Comparison of ENCODE assay signal across 38 cellular contexts in the genomic region with DNA sequence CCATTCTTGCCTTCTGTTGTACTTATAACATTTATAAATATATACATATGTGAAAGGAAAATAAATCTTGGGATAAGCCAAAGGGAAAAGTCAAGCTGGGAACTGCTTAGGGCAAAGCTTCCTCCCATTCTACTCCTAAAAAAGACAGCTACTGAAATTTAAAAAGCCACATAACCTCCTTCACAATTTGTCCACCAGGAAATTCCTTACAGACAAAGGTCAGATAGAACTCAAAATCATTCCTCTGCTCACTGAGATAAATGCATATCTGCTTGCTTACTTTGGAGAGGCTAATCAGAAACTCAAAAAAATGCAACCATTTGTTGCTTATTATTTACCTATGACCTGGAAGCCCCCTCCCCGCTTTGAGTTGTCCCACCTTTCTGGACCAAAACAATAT.
"Had no signal": no experiment of that assay in that cellular context is flagged by ENCODE, and none has a peak within 500 bp of the region (broad histone marks: within the 10 kb centered on the region; RNA-seq: fewer than 3 reads in every experiment).

No MANE protein-coding gene starts in this region.

- H3K27ac ChIP-seq: adrenal gland, ascending aorta, body of pancreas, brain microvascular endothelial cell, breast epithelium, cardiac muscle cell had no signal

- H3K27me3 Mint-ChIP-seq: activated T-helper 17 cell treated with anti-CD3 and anti-CD28 coated beads, Interleukin-2, amount 50 U/mL, for 72 hours had no signal

- H3K4me3 Mint-ChIP-seq: activated naive CD4-positive, alpha-beta T cell treated with anti-CD3 and anti-CD28 coated beads for 36 hours; activated naive CD4-positive, alpha-beta T cell treated with anti-CD3 and anti-CD28 coated beads, Interleukin-2, amount 10 ng/mL, durations not matched to agents 7 days and 5 days; activated naive CD4-positive, alpha-beta T cell treated with anti-CD3 and anti-CD28 coated beads, Interleukin-2, amount 50 U/mL, for 24 hours; activated naive CD8-positive, alpha-beta T cell; activated naive CD8-positive, alpha-beta T cell treated with anti-CD3 and anti-CD28 coated beads for 36 hours; activated naive CD8-positive, alpha-beta T cell treated with anti-CD3 and anti-CD28 coated beads, Interleukin-2, amount 10 ng/mL, durations not matched to agents 7 days and 5 days; activated naive CD8-positive, alpha-beta T cell treated with anti-CD3 and anti-CD28 coated beads, Interleukin-2, amount 50 U/mL, for 24 hours; activated T-cell treated with anti-CD3 and anti-CD28 coated beads, Interleukin-2, amount 50 U/mL, for 24 hours; activated T-cell treated with anti-CD3 and anti-CD28 coated beads, Interleukin-2, amount 50 U/mL, for 4 hours; activated T-cell treated with anti-CD3 and anti-CD28 coated beads, Interleukin-2, amount 50 U/mL, for 72 hours; activated T-helper 1 cell treated with anti-CD3 and anti-CD28 coated beads, Interleukin-12 subunit alpha, Interleukin-12 subunit beta, Interleukin-2, Interleukin-4 antibody, amounts not matched to agents 30 ng/mL and 10 ng/mL and 1 ng/mL, durations not matched to agents 14 hours and 24 hours and 36 hours; activated T-helper 17 cell treated with anti-CD3 and anti-CD28 coated beads, Interleukin-2, amount 50 U/mL, for 72 hours; brain; central memory CD8-positive, alpha-beta T cell had no signal

- DNase-seq: activated effector memory CD4-positive, alpha-beta T cell treated with anti-CD3 and anti-CD28 coated beads, Interleukin-2, amount 50 U/mL, for 16 hours; activated effector memory CD4-positive, alpha-beta T cell treated with Interleukin-2 at 50 U/mL for 16 hours; activated gamma-delta T cell; activated gamma-delta T cell treated with Interleukin-2 at 50 U/mL for 16 hours; activated naive CD4-positive, alpha-beta T cell; activated naive CD4-positive, alpha-beta T cell treated with anti-CD3 and anti-CD28 coated beads for 36 hours; activated naive CD4-positive, alpha-beta T cell treated with anti-CD3 and anti-CD28 coated beads, Interleukin-2, amount 10 ng/mL, durations not matched to agents 7 days and 5 days; activated naive CD4-positive, alpha-beta T cell treated with anti-CD3 and anti-CD28 coated beads, Interleukin-2, amount 50 U/mL, for 16 hours; activated naive CD4-positive, alpha-beta T cell treated with Interleukin-2 at 50 U/mL for 16 hours; activated naive CD8-positive, alpha-beta T cell treated with anti-CD3 and anti-CD28 coated beads for 36 hours; activated naive CD8-positive, alpha-beta T cell treated with anti-CD3 and anti-CD28 coated beads, Interleukin-2, amount 10 ng/mL, durations not matched to agents 7 days and 5 days; activated naive CD8-positive, alpha-beta T cell treated with anti-CD3 and anti-CD28 coated beads, Interleukin-2, amount 50 U/mL, for 24 hours; activated T-cell treated with anti-CD3 and anti-CD28 coated beads, Interleukin-2, amount 50 U/mL, for 1 hour; activated T-cell treated with anti-CD3 and anti-CD28 coated beads, Interleukin-2, amount 50 U/mL, for 24 hours; activated T-cell treated with anti-CD3 and anti-CD28 coated beads, Interleukin-2, amount 50 U/mL, for 4 hours; activated T-cell treated with anti-CD3 and anti-CD28 coated beads, Interleukin-2, amount 50 U/mL, for 48 hours; activated T-cell treated with anti-CD3 and anti-CD28 coated beads, Interleukin-2, amount 50 U/mL, for 72 hours; adrenal gland; amniotic stem cell; amygdala; anterior cingulate cortex; aorta; body of pancreas; brain microvascular endothelial cell; central memory CD4-positive, alpha-beta T cell; cerebellar nuclear complex had no signal

- H3K4me1 Mint-ChIP-seq: activated naive CD4-positive, alpha-beta T cell treated with anti-CD3 and anti-CD28 coated beads, Interleukin-2, amount 50 U/mL, for 24 hours; activated naive CD8-positive, alpha-beta T cell treated with anti-CD3 and anti-CD28 coated beads, Interleukin-2, amount 50 U/mL, for 24 hours; activated T-helper 17 cell treated with anti-CD3 and anti-CD28 coated beads, Interleukin-2, amount 50 U/mL, for 72 hours; brain had no signal

- H3K9me3 ChIP-seq: adrenal gland, ascending aorta, body of pancreas, breast epithelium had no signal

- H3K36me3 Mint-ChIP-seq: activated naive CD4-positive, alpha-beta T cell treated with anti-CD3 and anti-CD28 coated beads, Interleukin-2, amount 10 ng/mL, durations not matched to agents 7 days and 5 days; brain had no signal

- H3K4me3 ChIP-seq: adrenal gland, ascending aorta, body of pancreas, breast epithelium, cardiac muscle cell had no signal

- H3K4me1 ChIP-seq: adrenal gland, ascending aorta, body of pancreas, breast epithelium had no signal

- FAIRE-seq: astrocyte had no signal

- H3K27ac Mint-ChIP-seq: activated naive CD4-positive, alpha-beta T cell treated with anti-CD3 and anti-CD28 coated beads for 36 hours; activated naive CD4-positive, alpha-beta T cell treated with anti-CD3 and anti-CD28 coated beads, Interleukin-2, amount 10 ng/mL, durations not matched to agents 7 days and 5 days; activated naive CD4-positive, alpha-beta T cell treated with anti-CD3 and anti-CD28 coated beads, Interleukin-2, amount 50 U/mL, for 24 hours; activated naive CD4-positive, alpha-beta T cell treated with anti-CD3 and anti-CD28 coated beads, Interleukin-2, amount 50 U/mL, for 72 hours; activated naive CD8-positive, alpha-beta T cell; activated naive CD8-positive, alpha-beta T cell treated with anti-CD3 and anti-CD28 coated beads for 36 hours; activated naive CD8-positive, alpha-beta T cell treated with anti-CD3 and anti-CD28 coated beads, Interleukin-2, amount 10 ng/mL, durations not matched to agents 7 days and 5 days; activated naive CD8-positive, alpha-beta T cell treated with anti-CD3 and anti-CD28 coated beads, Interleukin-2, amount 50 U/mL, for 24 hours; activated T-cell treated with anti-CD3 and anti-CD28 coated beads, Interleukin-2, amount 50 U/mL, for 24 hours; activated T-cell treated with anti-CD3 and anti-CD28 coated beads, Interleukin-2, amount 50 U/mL, for 72 hours; activated T-helper 1 cell treated with anti-CD3 and anti-CD28 coated beads, Interleukin-12 subunit alpha, Interleukin-12 subunit beta, Interleukin-2, Interleukin-4 antibody, amounts not matched to agents 30 ng/mL and 10 ng/mL and 1 ng/mL, durations not matched to agents 14 hours and 24 hours and 36 hours; activated T-helper 17 cell treated with anti-CD3 and anti-CD28 coated beads, Interleukin-2, amount 50 U/mL, for 72 hours; activated T-helper 2 cell treated with anti-CD3 and anti-CD28 coated beads, Interferon-gamma antibody, Interleukin-2, Interleukin-4, amounts not matched to agents 10 μg/mL and 5 μg/mL and 100 μg/mL, durations not matched to agents 14 hours and 24 hours and 36 hours; brain had no signal

- H3K27me3 ChIP-seq: adrenal gland, ascending aorta, body of pancreas, brain microvascular endothelial cell, breast epithelium, cardiac muscle cell had no signal

- ATAC-seq: activated naive CD4-positive, alpha-beta T cell treated with anti-CD3 and anti-CD28 coated beads, Interleukin-2, amount 50 U/mL, for 72 hours; activated naive CD8-positive, alpha-beta T cell treated with anti-CD3 and anti-CD28 coated beads, Interleukin-2, amount 50 U/mL, for 24 hours; activated T-cell treated with anti-CD3 and anti-CD28 coated beads, Interleukin-2, amount 50 U/mL, for 4 hours; activated T-cell treated with anti-CD3 and anti-CD28 coated beads, Interleukin-2, amount 50 U/mL, for 72 hours; activated T-helper 17 cell treated with anti-CD3 and anti-CD28 coated beads, Interleukin-2, amount 50 U/mL, for 72 hours; body of pancreas had no signal

- H3K36me3 ChIP-seq: adrenal gland, ascending aorta, brain microvascular endothelial cell, breast epithelium, cardiac muscle cell had no signal
